1 cellular context compared by ENCODE assay signal in genomic region chr19:11479090-11479469, GRCh38.
TF ChIP-seq lines count a peak whose summit lies in the region.

No MANE protein-coding gene starts in this region.

TF ChIP-seq in GM23338, 12 proteins besides CTCF, POLR2A, EP300 and RAD21 (continued from another document):
- TF ChIP-seq ZNF462 (CRISPR knock-in tag; IDR thresholded peaks at IDR 0.05) (no peak), EZH2 (IDR thresholded peaks at IDR 0.05; ENCODE audit: low read depth, unreplicated experiment) (no peak), ETS1 (IDR thresholded peaks at IDR 0.05) (no peak), NANOG (IDR thresholded peaks at IDR 0.05; ENCODE audit: borderline replicate concordance) (no peak), STAT1 (IDR thresholded peaks at IDR 0.05; ENCODE audit: unreplicated experiment) (no peak), POLR2AphosphoS5 (IDR thresholded peaks at IDR 0.05; ENCODE audit: low read depth) (no peak), JUNB (IDR thresholded peaks at IDR 0.05; ENCODE audit: unreplicated experiment) (no peak), CREB1 (CRISPR knock-in tag; IDR thresholded peaks at IDR 0.05; ENCODE audit: low read depth) (no peak)
